ENCODE assay signal across 43 cellular contexts in genomic region chr6:55377150-55377549, GRCh38. TPM values are rescaled to one million over a fixed set of nuclear protein-coding genes. Genes with fewer than 3 reads are reported as not detected.
"Had no signal": no experiment of that assay in that cellular context is flagged by ENCODE, and none has a peak within 500 bp of the region (broad histone marks: within the 10 kb centered on the region; RNA-seq: fewer than 3 reads in every experiment).

No MANE protein-coding gene starts in this region.

- H3K4me1 Mint-ChIP-seq: activated naive CD4-positive, alpha-beta T cell treated with anti-CD3 and anti-CD28 coated beads, Interleukin-2, amount 10 ng/mL, durations not matched to agents 7 days and 5 days; activated naive CD4-positive, alpha-beta T cell treated with anti-CD3 and anti-CD28 coated beads, Interleukin-2, amount 50 U/mL, for 24 hours; activated naive CD8-positive, alpha-beta T cell treated with anti-CD3 and anti-CD28 coated beads for 36 hours; activated naive CD8-positive, alpha-beta T cell treated with anti-CD3 and anti-CD28 coated beads, Interleukin-2, amount 10 ng/mL, durations not matched to agents 7 days and 5 days; activated naive CD8-positive, alpha-beta T cell treated with anti-CD3 and anti-CD28 coated beads, Interleukin-2, amount 50 U/mL, for 24 hours; activated T-helper 17 cell treated with anti-CD3 and anti-CD28 coated beads, Interleukin-2, amount 50 U/mL, for 72 hours; brain; central memory CD8-positive, alpha-beta T cell had no signal

- DNase-seq: activated effector memory CD4-positive, alpha-beta T cell treated with anti-CD3 and anti-CD28 coated beads, Interleukin-2, amount 50 U/mL, for 16 hours; activated effector memory CD4-positive, alpha-beta T cell treated with Interleukin-2 at 50 U/mL for 16 hours; activated gamma-delta T cell; activated gamma-delta T cell treated with Interleukin-2 at 50 U/mL for 16 hours; activated naive CD4-positive, alpha-beta T cell; activated naive CD4-positive, alpha-beta T cell treated with anti-CD3 and anti-CD28 coated beads for 36 hours; activated naive CD4-positive, alpha-beta T cell treated with anti-CD3 and anti-CD28 coated beads, Interleukin-2, amount 10 ng/mL, durations not matched to agents 7 days and 5 days; activated naive CD4-positive, alpha-beta T cell treated with anti-CD3 and anti-CD28 coated beads, Interleukin-2, amount 50 U/mL, for 16 hours; activated naive CD4-positive, alpha-beta T cell treated with Interleukin-2 at 50 U/mL for 16 hours; activated naive CD8-positive, alpha-beta T cell treated with anti-CD3 and anti-CD28 coated beads for 36 hours; activated naive CD8-positive, alpha-beta T cell treated with anti-CD3 and anti-CD28 coated beads, Interleukin-2, amount 10 ng/mL, durations not matched to agents 7 days and 5 days; activated naive CD8-positive, alpha-beta T cell treated with anti-CD3 and anti-CD28 coated beads, Interleukin-2, amount 50 U/mL, for 24 hours; activated T-cell treated with anti-CD3 and anti-CD28 coated beads, Interleukin-2, amount 50 U/mL, for 1 hour; activated T-cell treated with anti-CD3 and anti-CD28 coated beads, Interleukin-2, amount 50 U/mL, for 24 hours; activated T-cell treated with anti-CD3 and anti-CD28 coated beads, Interleukin-2, amount 50 U/mL, for 4 hours; activated T-cell treated with anti-CD3 and anti-CD28 coated beads, Interleukin-2, amount 50 U/mL, for 48 hours; activated T-cell treated with anti-CD3 and anti-CD28 coated beads, Interleukin-2, amount 50 U/mL, for 72 hours; adrenal gland; amniotic stem cell; amygdala; anterior cingulate cortex; aorta; body of pancreas; brain microvascular endothelial cell; caudate nucleus; central memory CD4-positive, alpha-beta T cell; cerebellar nuclear complex had no signal

- H3K36me3 Mint-ChIP-seq: activated naive CD4-positive, alpha-beta T cell treated with anti-CD3 and anti-CD28 coated beads, Interleukin-2, amount 10 ng/mL, durations not matched to agents 7 days and 5 days; activated naive CD4-positive, alpha-beta T cell treated with anti-CD3 and anti-CD28 coated beads, Interleukin-2, amount 50 U/mL, for 24 hours; activated naive CD4-positive, alpha-beta T cell treated with anti-CD3 and anti-CD28 coated beads, Interleukin-2, amount 50 U/mL, for 72 hours; activated naive CD8-positive, alpha-beta T cell; activated naive CD8-positive, alpha-beta T cell treated with anti-CD3 and anti-CD28 coated beads for 36 hours; activated naive CD8-positive, alpha-beta T cell treated with anti-CD3 and anti-CD28 coated beads, Interleukin-2, amount 10 ng/mL, durations not matched to agents 7 days and 5 days; brain had no signal

- H3K27me3 Mint-ChIP-seq: activated naive CD4-positive, alpha-beta T cell treated with anti-CD3 and anti-CD28 coated beads, Interleukin-2, amount 10 ng/mL, durations not matched to agents 7 days and 5 days; activated naive CD4-positive, alpha-beta T cell treated with anti-CD3 and anti-CD28 coated beads, Interleukin-2, amount 50 U/mL, for 24 hours; activated naive CD8-positive, alpha-beta T cell; activated naive CD8-positive, alpha-beta T cell treated with anti-CD3 and anti-CD28 coated beads for 36 hours; activated naive CD8-positive, alpha-beta T cell treated with anti-CD3 and anti-CD28 coated beads, Interleukin-2, amount 10 ng/mL, durations not matched to agents 7 days and 5 days; activated naive CD8-positive, alpha-beta T cell treated with anti-CD3 and anti-CD28 coated beads, Interleukin-2, amount 50 U/mL, for 24 hours; activated T-cell treated with anti-CD3 and anti-CD28 coated beads, Interleukin-2, amount 50 U/mL, for 24 hours; activated T-helper 17 cell treated with anti-CD3 and anti-CD28 coated beads, Interleukin-2, amount 50 U/mL, for 72 hours; brain; central memory CD8-positive, alpha-beta T cell had no signal

- H3K27ac Mint-ChIP-seq: activated naive CD4-positive, alpha-beta T cell treated with anti-CD3 and anti-CD28 coated beads for 36 hours; activated naive CD4-positive, alpha-beta T cell treated with anti-CD3 and anti-CD28 coated beads, Interleukin-2, amount 10 ng/mL, durations not matched to agents 7 days and 5 days; activated naive CD4-positive, alpha-beta T cell treated with anti-CD3 and anti-CD28 coated beads, Interleukin-2, amount 50 U/mL, for 24 hours; activated naive CD4-positive, alpha-beta T cell treated with anti-CD3 and anti-CD28 coated beads, Interleukin-2, amount 50 U/mL, for 72 hours; activated naive CD8-positive, alpha-beta T cell; activated naive CD8-positive, alpha-beta T cell treated with anti-CD3 and anti-CD28 coated beads for 36 hours; activated naive CD8-positive, alpha-beta T cell treated with anti-CD3 and anti-CD28 coated beads, Interleukin-2, amount 10 ng/mL, durations not matched to agents 7 days and 5 days; activated naive CD8-positive, alpha-beta T cell treated with anti-CD3 and anti-CD28 coated beads, Interleukin-2, amount 50 U/mL, for 24 hours; activated T-cell treated with anti-CD3 and anti-CD28 coated beads, Interleukin-2, amount 50 U/mL, for 24 hours; activated T-cell treated with anti-CD3 and anti-CD28 coated beads, Interleukin-2, amount 50 U/mL, for 72 hours; activated T-helper 1 cell treated with anti-CD3 and anti-CD28 coated beads, Interleukin-12 subunit alpha, Interleukin-12 subunit beta, Interleukin-2, Interleukin-4 antibody, amounts not matched to agents 30 ng/mL and 10 ng/mL and 1 ng/mL, durations not matched to agents 14 hours and 24 hours and 36 hours; activated T-helper 17 cell treated with anti-CD3 and anti-CD28 coated beads, Interleukin-2, amount 50 U/mL, for 72 hours; activated T-helper 2 cell treated with anti-CD3 and anti-CD28 coated beads, Interferon-gamma antibody, Interleukin-2, Interleukin-4, amounts not matched to agents 10 μg/mL and 5 μg/mL and 100 μg/mL, durations not matched to agents 14 hours and 24 hours and 36 hours; brain had no signal

- H3K4me3 Mint-ChIP-seq: activated naive CD4-positive, alpha-beta T cell treated with anti-CD3 and anti-CD28 coated beads for 36 hours; activated naive CD4-positive, alpha-beta T cell treated with anti-CD3 and anti-CD28 coated beads, Interleukin-2, amount 10 ng/mL, durations not matched to agents 7 days and 5 days; activated naive CD4-positive, alpha-beta T cell treated with anti-CD3 and anti-CD28 coated beads, Interleukin-2, amount 50 U/mL, for 24 hours; activated naive CD8-positive, alpha-beta T cell; activated naive CD8-positive, alpha-beta T cell treated with anti-CD3 and anti-CD28 coated beads for 36 hours; activated naive CD8-positive, alpha-beta T cell treated with anti-CD3 and anti-CD28 coated beads, Interleukin-2, amount 10 ng/mL, durations not matched to agents 7 days and 5 days; activated naive CD8-positive, alpha-beta T cell treated with anti-CD3 and anti-CD28 coated beads, Interleukin-2, amount 50 U/mL, for 24 hours; activated T-cell treated with anti-CD3 and anti-CD28 coated beads, Interleukin-2, amount 50 U/mL, for 24 hours; activated T-cell treated with anti-CD3 and anti-CD28 coated beads, Interleukin-2, amount 50 U/mL, for 4 hours; activated T-cell treated with anti-CD3 and anti-CD28 coated beads, Interleukin-2, amount 50 U/mL, for 72 hours; activated T-helper 1 cell treated with anti-CD3 and anti-CD28 coated beads, Interleukin-12 subunit alpha, Interleukin-12 subunit beta, Interleukin-2, Interleukin-4 antibody, amounts not matched to agents 30 ng/mL and 10 ng/mL and 1 ng/mL, durations not matched to agents 14 hours and 24 hours and 36 hours; activated T-helper 17 cell treated with anti-CD3 and anti-CD28 coated beads, Interleukin-2, amount 50 U/mL, for 72 hours; brain; central memory CD8-positive, alpha-beta T cell had no signal

- H3K9me3 Mint-ChIP-seq: activated naive CD4-positive, alpha-beta T cell treated with anti-CD3 and anti-CD28 coated beads for 36 hours; activated naive CD8-positive, alpha-beta T cell treated with anti-CD3 and anti-CD28 coated beads for 36 hours; activated naive CD8-positive, alpha-beta T cell treated with anti-CD3 and anti-CD28 coated beads, Interleukin-2, amount 10 ng/mL, durations not matched to agents 7 days and 5 days; brain had no signal

RNA-seq across cellular contexts. Expression of gene GFRAL, which starts 49.9 kb away (rescaled TPM):
- total RNA-seq: activated naive CD4-positive, alpha-beta T cell treated with anti-CD3 and anti-CD28 coated beads for 36 hours; activated naive CD4-positive, alpha-beta T cell treated with anti-CD3 and anti-CD28 coated beads, Interleukin-2, amount 50 U/mL, for 72 hours; activated naive CD8-positive, alpha-beta T cell treated with anti-CD3 and anti-CD28 coated beads for 36 hours; activated naive CD8-positive, alpha-beta T cell treated with anti-CD3 and anti-CD28 coated beads, Interleukin-2, amount 10 ng/mL, durations not matched to agents 7 days and 5 days; activated T-cell treated with anti-CD3 and anti-CD28 coated beads, Interleukin-2, amount 50 U/mL, for 4 hours; activated T-cell treated with anti-CD3 and anti-CD28 coated beads, Interleukin-2, amount 50 U/mL, for 72 hours; activated T-helper 1 cell treated with anti-CD3 and anti-CD28 coated beads, Interleukin-12 subunit alpha, Interleukin-12 subunit beta, Interleukin-2, Interleukin-4 antibody, amounts not matched to agents 30 ng/mL and 10 ng/mL and 1 ng/mL, durations not matched to agents 14 hours and 24 hours and 36 hours; activated T-helper 17 cell treated with anti-CD3 and anti-CD28 coated beads, Interleukin-2, amount 50 U/mL, for 72 hours; activated T-helper 2 cell treated with anti-CD3 and anti-CD28 coated beads, Interferon-gamma antibody, Interleukin-2, Interleukin-4, amounts not matched to agents 10 μg/mL and 5 μg/mL and 100 μg/mL, durations not matched to agents 14 hours and 24 hours and 36 hours; adrenal gland; aorta; ascending aorta; astrocyte; body of pancreas; breast epithelium; bronchial epithelial cell; cardiac muscle cell; cardiac septum; cerebellum; chondrocyte had no signal
